10 cellular contexts compared by ENCODE assay signal in genomic region chr2:236568922-236569592, GRCh38. TPM values are rescaled to one million over a fixed set of nuclear protein-coding genes. Genes with fewer than 3 reads are reported as not detected.
DNase-seq lines count a peak whose midpoint lies in the region; ATAC-seq and TF ChIP-seq lines count a peak whose summit lies in the region.
"Had no signal": no experiment of that assay in that cellular context is flagged by ENCODE, and none has a peak within 500 bp of the region (broad histone marks: within the 10 kb centered on the region; RNA-seq: fewer than 3 reads in every experiment).

No MANE protein-coding gene starts in this region.

- intact Hi-C loops in breast epithelium (cut with DNase I; ENCODE audit: low total_unique reads) = no loop called here
- intact Hi-C loops in thyroid gland (cut with DNase I) = loop anchor here (10.0 kb wide), 2 partner anchors 54 to 456 kb away; no protein-coding TSS in a partner anchor

- H3K4me3 ChIP-seq in breast epithelium (peak overlapping the region; percentile 52 to 74 (median 54)), thyroid gland (replicated peaks in 1 of 3) (peak overlapping the region in 1 of 3 donors; percentile 36)

- H3K9me3 Mint-ChIP-seq in activated CD8-positive, alpha-beta memory T cell treated with anti-CD3 and anti-CD28 coated beads, Interleukin-2, amount 10 ng/mL, durations not matched to agents 7 days and 5 days (ENCODE audit: low read depth) = no peaks in the 10 kb centered on the region
- H3K9me3 Mint-ChIP-seq in memory B cell = no peaks in the 10 kb centered on the region
- H3K9me3 Mint-ChIP-seq: activated naive CD4-positive, alpha-beta T cell treated with anti-CD3 and anti-CD28 coated beads, Interleukin-2, amount 50 U/mL, for 72 hours had no signal

- no peak for DNase-seq in activated CD8-positive, alpha-beta memory T cell treated with anti-CD3 and anti-CD28 coated beads, Interleukin-2, amount 10 ng/mL, durations not matched to agents 7 days and 5 days
- DNase-seq in activated CD8-positive, alpha-beta memory T cell treated with anti-CD3 and anti-CD28 coated beads, Interleukin-2, amount 50 U/mL, for 4 hours = no peak
- DNase-seq in breast epithelium (ENCODE audit: low spot score in 2 of 2) (no peak), memory B cell (ENCODE audit: low spot score in 2 of 2) (no peak), thyroid gland (no peak), NCI-H526 (lab: John Stamatoyannopoulos, UW) (no peak), ecto neural progenitor cell (ENCODE audit: low spot score) (no peak)
- no peak for DNase-seq in stimulated activated CD4-positive, alpha-beta T cell treated with anti-CD3 and anti-CD28 coated beads, Interleukin-4, amount 100 ng/mL, for 24 hours

- WGBS in thyroid gland, 2 donors = 12 to 16% methylated on average over 11 of the region's 11 CpGs

- H3K36me3 Mint-ChIP-seq in activated CD8-positive, alpha-beta memory T cell treated with anti-CD3 and anti-CD28 coated beads, Interleukin-2, amount 10 ng/mL, durations not matched to agents 7 days and 5 days = peaks cover 1% of the 10 kb centered on the region
- H3K36me3 Mint-ChIP-seq in memory B cell = no peaks in the 10 kb centered on the region
- H3K36me3 Mint-ChIP-seq: activated naive CD4-positive, alpha-beta T cell treated with anti-CD3 and anti-CD28 coated beads, Interleukin-2, amount 50 U/mL, for 72 hours had no signal

- CTCF ChIA-PET in activated CD8-positive, alpha-beta memory T cell treated with anti-CD3 and anti-CD28 coated beads, Interleukin-2, amount 10 ng/mL, durations not matched to agents 7 days and 5 days (lab: Charles Lee) = interaction anchor here (0.8 to 7.8 kb wide), 26 partner anchors 9 to 516 kb away, joined by 3 to 230 read pairs (median 6); partner anchors contain the start of gene COPS8

- H3K27ac ChIP-seq in breast epithelium (peak overlapping the region; percentile 83 to 92), thyroid gland (peak overlapping the region; percentile 91 to 97 (median 96))

- TF ChIP-seq CTCF in breast epithelium (IDR thresholded peaks at IDR 0.05) (no peak), thyroid gland (IDR thresholded peaks at IDR 0.05) (no peak)

- H3K27me3 Mint-ChIP-seq in activated CD8-positive, alpha-beta memory T cell treated with anti-CD3 and anti-CD28 coated beads, Interleukin-2, amount 10 ng/mL, durations not matched to agents 7 days and 5 days = peaks cover 11% of the 10 kb centered on the region
- peaks cover 5% of the 10 kb centered on the region for H3K27me3 Mint-ChIP-seq in memory B cell

- peak overlapping the region; percentile 52 for H3K4me3 Mint-ChIP-seq in activated CD8-positive, alpha-beta memory T cell treated with anti-CD3 and anti-CD28 coated beads, Interleukin-2, amount 10 ng/mL, durations not matched to agents 7 days and 5 days
- peak overlapping the region; percentile 92 for H3K4me3 Mint-ChIP-seq in memory B cell

- no peak for ATAC-seq in activated CD8-positive, alpha-beta memory T cell treated with anti-CD3 and anti-CD28 coated beads, Interleukin-2, amount 10 ng/mL, durations not matched to agents 7 days and 5 days
- no peak for ATAC-seq in memory B cell (ENCODE audit: low read depth)

- H3K27me3 ChIP-seq in breast epithelium (no peaks in the 10 kb centered on the region), thyroid gland (no peaks in the 10 kb centered on the region)

- no peaks in the 10 kb centered on the region for H3K9me3 ChIP-seq in breast epithelium
- H3K9me3 ChIP-seq in thyroid gland = no peaks in the 10 kb centered on the region

- H3K36me3 ChIP-seq in breast epithelium (no peaks in the 10 kb centered on the region), thyroid gland (no peaks in the 10 kb centered on the region)

- peaks cover 28% of the 10 kb centered on the region for H3K4me1 Mint-ChIP-seq in activated CD8-positive, alpha-beta memory T cell treated with anti-CD3 and anti-CD28 coated beads, Interleukin-2, amount 10 ng/mL, durations not matched to agents 7 days and 5 days
- H3K4me1 Mint-ChIP-seq in memory B cell = peaks cover 29% of the 10 kb centered on the region

- peak overlapping the region; percentile 65 for H3K27ac Mint-ChIP-seq in activated CD8-positive, alpha-beta memory T cell treated with anti-CD3 and anti-CD28 coated beads, Interleukin-2, amount 10 ng/mL, durations not matched to agents 7 days and 5 days
- H3K27ac Mint-ChIP-seq in memory B cell = peak overlapping the region; percentile 90

- no peak for TF ChIP-seq POLR2A in breast epithelium (IDR thresholded peaks at IDR 0.05)
- no peak for TF ChIP-seq POLR2A in thyroid gland (IDR thresholded peaks at IDR 0.05)

- H3K4me1 ChIP-seq in breast epithelium = peaks cover 0 to 5% of the 10 kb centered on the region in 2 donors
- H3K4me1 ChIP-seq in thyroid gland = peaks cover 49 to 56% of the 10 kb centered on the region in 2 donors

RNA-seq across cellular contexts. Expression of gene ACKR3, which starts 0.6 kb away (rescaled TPM):
- total RNA-seq in activated CD8-positive, alpha-beta memory T cell treated with anti-CD3 and anti-CD28 coated beads, Interleukin-2, amount 10 ng/mL, durations not matched to agents 7 days and 5 days = 1 to 10 TPM; 1.3 to 3.3 TPM
- 10 to 100 TPM; 15.1 to 39.4 (median 23.6) TPM for total RNA-seq in breast epithelium
- 10 to 100 TPM; 32.2 to 68.5 (median 54.8) TPM for total RNA-seq in thyroid gland
- total RNA-seq: myocyte had no signal
